Comparison of ENCODE assay signal across 9 cellular contexts in the genomic region with DNA sequence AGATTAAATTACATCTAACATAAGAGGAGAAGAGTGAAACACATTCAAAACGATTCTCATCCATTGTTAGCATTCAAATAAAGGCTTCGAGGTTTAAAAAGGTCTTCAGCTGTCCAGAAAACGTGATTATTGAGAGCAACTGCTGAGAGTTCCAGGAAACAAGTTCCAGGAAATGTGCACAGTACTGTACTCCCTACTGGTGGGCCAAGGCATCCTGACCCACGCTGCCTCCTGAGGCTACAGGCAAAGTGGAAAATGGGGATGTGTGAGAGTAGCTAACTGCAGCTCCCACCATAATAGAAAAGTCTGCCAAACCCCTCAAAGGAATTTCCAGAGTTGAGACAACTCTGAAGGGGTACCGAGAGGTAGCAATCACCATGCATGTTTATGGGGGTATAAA. TPM values are rescaled to one million over a fixed set of nuclear protein-coding genes. Genes with fewer than 3 reads are reported as not detected.
DNase-seq lines count a peak whose midpoint lies in the region; ATAC-seq, FAIRE-seq and TF ChIP-seq lines count a peak whose summit lies in the region.
"Had no signal": no experiment of that assay in that cellular context is flagged by ENCODE, and none has a peak within 500 bp of the region (broad histone marks: within the 10 kb centered on the region; RNA-seq: fewer than 3 reads in every experiment).

No MANE protein-coding gene starts in this region.

- ATAC-seq in DND-41 (ENCODE audit: insufficient read depth, low read depth): peak; percentile 39
- ATAC-seq in GM12878: no peak
- ATAC-seq in mucosa of descending colon: no peak

- no peaks in the 10 kb centered on the region; the same call in 1 of the 2 replicates for H3K36me3 ChIP-seq in DND-41 (ENCODE audit: insufficient read depth, low read length)
- no peaks in the 10 kb centered on the region for H3K36me3 ChIP-seq in Karpas-422 (ENCODE audit: insufficient read depth, low read length)
- H3K36me3 ChIP-seq in GM12878 (ENCODE audit: control insufficient read depth in 2 of 2, insufficient read depth in 2 of 2, low read length in 1 of 2): no peaks in the 10 kb centered on the region
- no peaks in the 10 kb centered on the region for H3K36me3 ChIP-seq in neural cell (ENCODE audit: insufficient read depth, low read length)
- no peaks in the 10 kb centered on the region for H3K36me3 ChIP-seq in mucosa of descending colon (ENCODE audit: low read depth)

- H3K27ac ChIP-seq in DND-41 (ENCODE audit: low read length) (peak overlapping the region; percentile 77), Karpas-422 (ENCODE audit: low read length) (no peak overlapping the region), GM12878 (ENCODE audit: control insufficient read depth, insufficient read depth) (peak overlapping the region; percentile 17; the same call in 1 of the 2 replicates), neural cell (ENCODE audit: low read length) (no peak overlapping the region)

- no peaks in the 10 kb centered on the region for H3K9me3 ChIP-seq in DND-41 (ENCODE audit: insufficient read depth, low read length, severe bottlenecking)
- H3K9me3 ChIP-seq in Karpas-422 (ENCODE audit: low read length): no peaks in the 10 kb centered on the region
- no peaks in the 10 kb centered on the region for H3K9me3 ChIP-seq in GM12878 (replicated peaks; ENCODE audit: control insufficient read depth, insufficient read depth, low read length)
- H3K9me3 ChIP-seq in neural cell (ENCODE audit: low read length): no peaks in the 10 kb centered on the region
- H3K9me3 ChIP-seq in mucosa of descending colon: no peaks in the 10 kb centered on the region

- H3K4me2 ChIP-seq in DND-41 (ENCODE audit: insufficient read depth, low read length) (peak overlapping the region; percentile 86), Karpas-422 (ENCODE audit: low read depth, low read length, poor library complexity, severe bottlenecking) (peak overlapping the region; percentile 85), GM12878 (ENCODE audit: control insufficient read depth, insufficient read depth) (peak overlapping the region; percentile 77), neural cell (ENCODE audit: low read length) (no peak overlapping the region)

- no peak for FAIRE-seq in GM12878 (lab: Jason Lieb, UNC)
- FAIRE-seq: small intestine had no signal

- TF ChIP-seq EP300 in GM12878 (IDR thresholded peaks at IDR 0.05; ENCODE audit: borderline replicate concordance in 1 of 2, control insufficient read depth in 1 of 2, low read depth in 2 of 2, low read length in 2 of 2): no peak
- no peak for TF ChIP-seq EP300 in neural cell (conservative IDR thresholded peaks at IDR 0.05; ENCODE audit: poor library complexity, severe bottlenecking)

- peaks cover 69% of the 10 kb centered on the region for H3K79me2 ChIP-seq in DND-41 (ENCODE audit: insufficient read depth, low read length)
- H3K79me2 ChIP-seq in Karpas-422 (ENCODE audit: low read length): no peaks in the 10 kb centered on the region
- no peaks in the 10 kb centered on the region; the same call in 1 of the 2 replicates for H3K79me2 ChIP-seq in GM12878 (ENCODE audit: control insufficient read depth, insufficient read depth, low read length)
- no peaks in the 10 kb centered on the region for H3K79me2 ChIP-seq in neural cell (replicated peaks; ENCODE audit: insufficient read depth, low read length)

- SMC1A ChIA-PET in GM12878 (lab: Charles Lee; ENCODE audit: uncharacterized antibody, unreplicated experiment): interaction anchor here (1.0 to 2.5 kb wide), 6 partner anchors 8 to 181 kb away, joined by 3 to 15 read pairs (median 4); no protein-coding TSS in a partner anchor

- peaks cover 52% of the 10 kb centered on the region for H3K4me1 ChIP-seq in DND-41 (ENCODE audit: insufficient read depth, low read length)
- H3K4me1 ChIP-seq in Karpas-422 (ENCODE audit: low read length): peaks cover 24% of the 10 kb centered on the region
- H3K4me1 ChIP-seq in GM12878 (ENCODE audit: control insufficient read depth, insufficient read depth, low read length): peaks cover 10% of the 10 kb centered on the region
- peaks cover 3% of the 10 kb centered on the region for H3K4me1 ChIP-seq in mucosa of descending colon (ENCODE audit: low read depth)

- H3K9me2 ChIP-seq in Karpas-422 (replicated peaks; ENCODE audit: insufficient read depth, low read length): no peaks in the 10 kb centered on the region
- H3K9me2 ChIP-seq in neural cell (ENCODE audit: insufficient read depth, low read length): no peaks in the 10 kb centered on the region

- H4K20me1 ChIP-seq in DND-41 (ENCODE audit: insufficient read depth, low read length): no peaks in the 10 kb centered on the region
- no peaks in the 10 kb centered on the region for H4K20me1 ChIP-seq in Karpas-422 (ENCODE audit: insufficient read depth, low read depth, low read length)
- H4K20me1 ChIP-seq in GM12878 (ENCODE audit: control insufficient read depth, insufficient read depth): no peaks in the 10 kb centered on the region
- H4K20me1 ChIP-seq in neural cell (ENCODE audit: insufficient read depth): no peaks in the 10 kb centered on the region

- no peak for TF ChIP-seq POLR2A in GM12878 (IDR thresholded peaks at IDR 0.05; ENCODE audit: low read depth, low read length)

- CTCF ChIA-PET in GM12878 (lab: Yijun Ruan, JAX): interaction anchor here (0.9 to 1.7 kb wide), 4 partner anchors 13 to 180 kb away, joined by 3 to 8 read pairs (median 4); no protein-coding TSS in a partner anchor

- BruUV-seq in GM12878 (replicated peaks; lab: Mats Ljungman, UMichigan): no TSS peak

- intact Hi-C loops in GM12878 (cut with micrococcal nuclease; ENCODE audit: unreplicated experiment): no loop called here
- intact Hi-C loops in mucosa of descending colon (cut with DNase I, micrococcal nuclease): no loop called here

- no peaks in the 10 kb centered on the region for H3K27me3 ChIP-seq in DND-41 (ENCODE audit: insufficient read depth, low read length, poor library complexity)
- 0 out of 2 replicates have a peak, but pooled peaks cover 3% of the 10 kb centered on the region for H3K27me3 ChIP-seq in Karpas-422 (ENCODE audit: low read length)
- H3K27me3 ChIP-seq in GM12878 (replicated peaks in 1 of 2; ENCODE audit: control insufficient read depth in 2 of 2, insufficient read depth in 2 of 2, low read length in 1 of 2): no peaks in the 10 kb centered on the region
- H3K27me3 ChIP-seq in neural cell (ENCODE audit: insufficient read depth, low read depth, low read length): peaks cover 32% of the 10 kb centered on the region

- H2AFZ ChIP-seq in DND-41 (ENCODE audit: low read depth, low read length) (peak overlapping the region; percentile 77), Karpas-422 (ENCODE audit: low read length) (no peak overlapping the region), GM12878 (ENCODE audit: control insufficient read depth, low read depth, low read length) (no peak overlapping the region), neural cell (ENCODE audit: low read depth, low read length) (no peak overlapping the region)

- DNase-seq in DND-41 (peak; percentile 62), Karpas-422 (no peak), GM12878 (ENCODE audit: low read depth, low spot score) (no peak), iPS-NIHi7 (ENCODE audit: extremely low spot score) (no peak), mucosa of descending colon (no peak), middle frontal gyrus (ENCODE audit: extremely low spot score, low spot score) (no peak), DMS79 treated with DMSO at 0.1 percent for 48 hours (lab: John Stamatoyannopoulos, UW) (no peak)
- DNase-seq: small intestine had no signal

- POLR2A ChIA-PET in GM12878 (lab: Charles Lee): interaction anchor here (1.5 kb wide), 1 partner anchor 23 kb away, joined by 5 read pairs; no protein-coding TSS in a partner anchor

- H3K9ac ChIP-seq in DND-41 (ENCODE audit: low read depth, low read length): peak overlapping the region; percentile 71
- H3K9ac ChIP-seq in Karpas-422 (ENCODE audit: low read length): no peak overlapping the region
- no peak overlapping the region for H3K9ac ChIP-seq in GM12878 (ENCODE audit: control insufficient read depth, insufficient read depth, low read length)
- no peak overlapping the region for H3K9ac ChIP-seq in neural cell (ENCODE audit: low read length)

- RAD21 ChIA-PET in GM12878 (lab: Charles Lee; ENCODE audit: unreplicated experiment): interaction anchor here (0.7 to 2.9 kb wide), 8 partner anchors 13 to 178 kb away, joined by 3 to 15 read pairs (median 4); no protein-coding TSS in a partner anchor

- no peak for TF ChIP-seq RAD21 in GM12878 (IDR thresholded peaks at IDR 0.05; ENCODE audit: insufficient read depth, low read depth, low read length)
- TF ChIP-seq RAD21 in neural cell (conservative IDR thresholded peaks at IDR 0.05): no peak

- in situ Hi-C loops in GM12878 (cut with MboI): loop anchor here (10.0 kb wide), 1 partner anchor 178 kb away; no protein-coding TSS in a partner anchor

- TF ChIP-seq CTCF in DND-41 (IDR thresholded peaks at IDR 0.05; ENCODE audit: borderline replicate concordance, extremely low read depth, low read length, poor library complexity, severe bottlenecking): peak; percentile 30
- no peak for TF ChIP-seq CTCF in GM12878 (IDR thresholded peaks at IDR 0.05 in 2 of 3, conservative IDR thresholded peaks at IDR 0.05 in 1 of 3; ENCODE audit: control insufficient read depth in 2 of 3, extremely low read depth in 1 of 3, insufficient read depth in 1 of 3, low read depth in 3 of 3, low read length in 3 of 3)
- no peak for TF ChIP-seq CTCF in neural cell (IDR thresholded peaks at IDR 0.05; ENCODE audit: poor library complexity, severe bottlenecking)
- no peak for TF ChIP-seq CTCF in mucosa of descending colon (IDR thresholded peaks at IDR 0.05)

- WGBS in GM12878 (ENCODE audit: insufficient coverage, insufficient replicate concordance, low lambda C conversion rate, missing lambda C conversion rate): 33% methylated on average over 5 of the region's 5 CpGs

- H3F3A ChIP-seq in neural cell (ENCODE audit: insufficient read depth, low read length, poor library complexity, severe bottlenecking): no peaks in the 10 kb centered on the region

- H3K4me3 ChIP-seq in DND-41 (ENCODE audit: low read depth in 1 of 2, low read length in 2 of 2) (peak overlapping the region; percentile 57 to 81), Karpas-422 (ENCODE audit: low read length) (no peak overlapping the region), GM12878 (peak overlapping the region; percentile 87), neural cell (ENCODE audit: low read length) (peak overlapping the region; percentile 90), mucosa of descending colon (no peak overlapping the region)

RNA-seq across cellular contexts. Expression of gene VAV3, which starts 2.0 kb away (rescaled TPM):
- 1.1 and 1.2 TPM in 2 replicates for total RNA-seq in Karpas-422 (2014; rRNA removed; shearing (Covaris generic); ENCODE audit: low replicate concordance)
- 35.3 and 39.2 TPM in 2 replicates for total RNA-seq in GM12878 (2013; cell fraction: nucleolus; rRNA removed)
- 3.2 and 4.3 TPM in 2 replicates for total RNA-seq in GM12878 (2014; rRNA removed)
- total RNA-seq in GM12878 (2014; rRNA removed; fragmentation: Illumina TruSeq; extraction: Trizol): 5.5 and 6.4 TPM in 2 replicates
- total RNA-seq in GM12878 (2021): 4.7 and 5.3 TPM in 2 replicates
- 0.49 TPM for polyA plus RNA-seq in GM12878 (2011; ENCODE audit: low read depth)
- 3.5 and 4.8 TPM in 2 replicates for polyA plus RNA-seq in GM12878 (2011; rRNA removed)
- 1.6 TPM in 2 replicates for polyA plus RNA-seq in GM12878 (2011; cell fraction: cytosol; rRNA removed)
- 2.5 and 3.5 TPM in 2 replicates for polyA plus RNA-seq in GM12878 (2011; cell fraction: nucleus; rRNA removed)
- 0.60 and 1.3 TPM in 2 replicates for polyA plus RNA-seq in GM12878 (2012)
- polyA plus RNA-seq in GM12878 (2014; fragmentation: Illumina TruSeq; extraction: Trizol): 4.1 and 5.6 TPM in 2 replicates
- polyA plus RNA-seq in GM12878 (2014; fragmentation: Nextera tagmentation; extraction: Ambion mirVana): 1 to 10 TPM; 1.3 TPM
- polyA plus RNA-seq in GM12878 (2014; rRNA removed): 2.2 and 2.5 TPM in 2 replicates
- 1 to 10 TPM in 1 of 2 experiments, under 1 TPM in 1; 0.84 to 4.3 TPM for polyA plus RNA-seq in GM12878 (2016; fragmentation: Nextera tagmentation; extraction: Ambion mirVana)
- 3.5 and 5.6 TPM in 2 replicates for polyA minus RNA-seq in GM12878 (2011; rRNA and poly(A)+ RNA removed)
- polyA minus RNA-seq in GM12878 (2011; cell fraction: cytosol; rRNA and poly(A)+ RNA removed): 2.1 and 2.8 TPM in 2 replicates
- polyA minus RNA-seq in GM12878 (2011; cell fraction: nucleus; rRNA and poly(A)+ RNA removed): 8.3 and 16.7 TPM in 2 replicates
- 7.6 and 10.3 TPM in 2 replicates for polyA plus RNA-seq in neural cell
- 18.5 and 20.3 TPM in 2 replicates for polyA minus RNA-seq in neural cell
- total RNA-seq in mucosa of descending colon: 100 to 1,000 TPM in 2 of 3 donors, 10 to 100 TPM in 1; 41.3 to 142 (median 101) TPM

Comparison
In these comparisons a context has a peak if more than half of its experiments do, and no peak if none do; other contexts are left out.
1. H3K27ac ChIP-seq: peak in DND-41 (single experiment) and GM12878 (single experiment); none in Karpas-422 (single experiment) and neural cell (single experiment).
2. H3K4me3 ChIP-seq: peak in DND-41 (2 of 2), GM12878 (single experiment) and neural cell (single experiment); none in Karpas-422 (single experiment) and mucosa of descending colon (single experiment).